ENCODE assay signal across 8 cellular contexts in genomic region chr2:42493885-42494433, GRCh38. TPM values are rescaled to one million over a fixed set of nuclear protein-coding genes. Genes with fewer than 3 reads are reported as not detected.
DNase-seq lines count a peak whose midpoint lies in the region; ATAC-seq and TF ChIP-seq lines count a peak whose summit lies in the region.

Gene KCNG3, minus strand, starts transcription at chr2:42493982. Its CDS starts 481 bp downstream, at chr2:42493501.

- H3K9me3 ChIP-seq in Karpas-422 (ENCODE audit: low read length), result no peaks in the 10 kb centered on the region

- H3K9me3 Mint-ChIP-seq in activated naive CD8-positive, alpha-beta T cell (ENCODE audit: low read depth), result no peaks in the 10 kb centered on the region

- H3K4me3 Mint-ChIP-seq in activated naive CD8-positive, alpha-beta T cell, result peak within 1 kb of the TSS; percentile 95

- peaks cover 4% of the 10 kb centered on the region for H3K36me3 Mint-ChIP-seq in activated naive CD8-positive, alpha-beta T cell

- H3K36me3 ChIP-seq in Karpas-422 (ENCODE audit: insufficient read depth, low read length), result no peaks in the 10 kb centered on the region

- peak within 1 kb of the TSS; percentile 67 for H3K4me3 ChIP-seq in Karpas-422 (ENCODE audit: low read length)

- peaks cover 4% of the 10 kb centered on the region for H3K27me3 Mint-ChIP-seq in activated naive CD8-positive, alpha-beta T cell

- intact Hi-C loops in left ventricle myocardium superior (cut with micrococcal nuclease) (loop anchor here (2.0 kb wide), 1 partner anchor 169 kb away; no protein-coding TSS in a partner anchor), sciatic nerve (cut with DNase I) (loop anchor here (10.0 kb wide), 1 partner anchor 161 kb away; no protein-coding TSS in a partner anchor)

- peak within 1 kb of the TSS; percentile 89 for H3K4me2 ChIP-seq in Karpas-422 (ENCODE audit: low read depth, low read length, poor library complexity, severe bottlenecking)

- H3K9ac ChIP-seq in Karpas-422 (ENCODE audit: low read length), result peak within 1 kb of the TSS; percentile 63

- peak; percentile 58 for ATAC-seq in GM21360 (IDR thresholded peaks at IDR 0.05; ENCODE audit: unreplicated experiment)
- peak; percentile 81 for ATAC-seq in SK-N-SH treated with all-trans-retinoic acid at 6 μM for 48 hours
- ATAC-seq in left ventricle myocardium superior, result peak; percentile 92
- peak; percentile 89 for ATAC-seq in sciatic nerve
- ATAC-seq in HG03565 (IDR thresholded peaks at IDR 0.05; ENCODE audit: unreplicated experiment), result no peak

- H2AFZ ChIP-seq in Karpas-422 (ENCODE audit: low read length), result peak within 1 kb of the TSS; percentile 98

- peaks cover 13% of the 10 kb centered on the region for H3K4me1 Mint-ChIP-seq in activated naive CD8-positive, alpha-beta T cell (ENCODE audit: low read depth)

- H3K27ac ChIP-seq in Karpas-422 (ENCODE audit: low read length), result no peak within 1 kb of the TSS

- H4K20me1 ChIP-seq in Karpas-422 (ENCODE audit: insufficient read depth, low read depth, low read length), result no peaks in the 10 kb centered on the region

- H3K4me1 ChIP-seq in Karpas-422 (ENCODE audit: low read length), result peaks cover 19% of the 10 kb centered on the region

- no peaks in the 10 kb centered on the region for H3K9me2 ChIP-seq in Karpas-422 (replicated peaks; ENCODE audit: insufficient read depth, low read length)

- H3K27me3 ChIP-seq in Karpas-422 (ENCODE audit: low read length), result no peaks in the 10 kb centered on the region

- H3K79me2 ChIP-seq in Karpas-422 (ENCODE audit: low read length), result no peaks in the 10 kb centered on the region

- DNase-seq in CD1c-positive myeloid dendritic cell (ENCODE audit: extremely low spot score), result peak; percentile 54
- DNase-seq in Karpas-422, result no peak
- DNase-seq in left ventricle myocardium superior, result peak; percentile 69
- DNase-seq in sciatic nerve (ENCODE audit: low spot score), result peak; percentile 85

- peak within 1 kb of the TSS; percentile 89 for H3K27ac Mint-ChIP-seq in activated naive CD8-positive, alpha-beta T cell

TF ChIP-seq in SK-N-SH treated with all-trans-retinoic acid at 6 μM for 48 hours, 23 proteins besides CTCF, POLR2A, EP300 and RAD21:
- no peak for TF ChIP-seq POU6F1 (CRISPR knock-in tag; IDR thresholded peaks at IDR 0.05; ENCODE audit: borderline replicate concordance, low read depth)
- no peak for TF ChIP-seq PPARA (CRISPR knock-in tag; IDR thresholded peaks at IDR 0.05; ENCODE audit: borderline replicate concordance)
TF ChIP-seq in SK-N-SH treated with all-trans-retinoic acid at 6 μM for 48 hours: peak in this region for 0.

RNA-seq across cellular contexts. Expression of gene KCNG3, which starts in this region (rescaled TPM):
- not detected in 2 replicates for total RNA-seq in Karpas-422 (2014; rRNA removed; shearing (Covaris generic); ENCODE audit: low replicate concordance)
- total RNA-seq in left ventricle myocardium superior, result not detected
- 5.4 TPM for total RNA-seq in sciatic nerve

Comparison
In these comparisons a context has a peak if more than half of its experiments do, and no peak if none do; other contexts are left out.
1. Peak in DNase-seq and ATAC-seq in left ventricle myocardium superior; RNA of the gene not detected or under 1 TPM.